In genomic region chr22:32197553-32198226, GRCh38 we compare ENCODE assay signal across 14 cellular contexts. TPM values are rescaled to one million over a fixed set of nuclear protein-coding genes. Genes with fewer than 3 reads are reported as not detected.
"Had no signal": no experiment of that assay in that cellular context is flagged by ENCODE, and none has a peak within 500 bp of the region (broad histone marks: within the 10 kb centered on the region; RNA-seq: fewer than 3 reads in every experiment).

No MANE protein-coding gene starts in this region.

RNA-seq across cellular contexts. Expression of gene RFPL2, which starts 7.2 kb away (rescaled TPM):
- total RNA-seq: activated B cell treated with CpG ODN at 0.5 μM for 24 hours; activated CD4-positive, alpha-beta T cell treated with anti-CD3 and anti-CD28 coated beads for 36 hours; activated CD4-positive, alpha-beta T cell treated with anti-CD3 and anti-CD28 coated beads, Interleukin-2, amount 10 ng/mL, durations not matched to agents 24 days and 14 days; activated CD8-positive, alpha-beta T cell treated with anti-CD3 and anti-CD28 coated beads for 36 hours; activated CD8-positive, alpha-beta T cell treated with anti-CD3 and anti-CD28 coated beads, Interleukin-2, amount 10 ng/mL, durations not matched to agents 7 days and 5 days had no signal

RNA-seq across cellular contexts. Expression of gene C22orf42, which starts 38.6 kb away (rescaled TPM):
- total RNA-seq: activated B cell treated with CpG ODN at 0.5 μM for 24 hours; activated CD4-positive, alpha-beta memory T cell treated with anti-CD3 and anti-CD28 coated beads for 36 hours; activated CD4-positive, alpha-beta memory T cell treated with anti-CD3 and anti-CD28 coated beads, Interleukin-2, amount 10 ng/mL, durations not matched to agents 7 days and 5 days; activated CD4-positive, alpha-beta T cell treated with anti-CD3 and anti-CD28 coated beads for 36 hours; activated CD4-positive, alpha-beta T cell treated with anti-CD3 and anti-CD28 coated beads, Interleukin-2, amount 10 ng/mL, durations not matched to agents 24 days and 14 days; activated CD4-positive, alpha-beta T cell treated with anti-CD3 and anti-CD28 coated beads, Interleukin-2, amount 10 ng/mL, durations not matched to agents 7 days and 5 days; activated CD8-positive, alpha-beta memory T cell treated with anti-CD3 and anti-CD28 coated beads for 36 hours; activated CD8-positive, alpha-beta memory T cell treated with anti-CD3 and anti-CD28 coated beads, Interleukin-2, amount 10 ng/mL, durations not matched to agents 7 days and 5 days; activated CD8-positive, alpha-beta T cell treated with anti-CD3 and anti-CD28 coated beads for 36 hours; activated CD8-positive, alpha-beta T cell treated with anti-CD3 and anti-CD28 coated beads, Interleukin-2, amount 10 ng/mL, durations not matched to agents 7 days and 5 days; T-cell; T-helper 1 cell treated with Interleukin-12 subunit alpha and Interleukin-12 subunit beta and Interleukin-4 antibody, amounts not matched to agents 30 ng/mL and 1 ng/mL, for 36 hours; T-helper 17 cell; T-helper 2 cell treated with Interferon-gamma antibody and Interleukin-4, amounts not matched to agents 100 ng/mL and 5 ng/mL, for 36 hours had no signal

RNA-seq across cellular contexts. Expression of gene SLC5A4, which starts 57.5 kb away (rescaled TPM):
- total RNA-seq: activated B cell treated with CpG ODN at 0.5 μM for 24 hours; activated CD4-positive, alpha-beta memory T cell treated with anti-CD3 and anti-CD28 coated beads for 36 hours; activated CD4-positive, alpha-beta memory T cell treated with anti-CD3 and anti-CD28 coated beads, Interleukin-2, amount 10 ng/mL, durations not matched to agents 7 days and 5 days; activated CD4-positive, alpha-beta T cell treated with anti-CD3 and anti-CD28 coated beads for 36 hours; activated CD4-positive, alpha-beta T cell treated with anti-CD3 and anti-CD28 coated beads, Interleukin-2, amount 10 ng/mL, durations not matched to agents 24 days and 14 days; activated CD4-positive, alpha-beta T cell treated with anti-CD3 and anti-CD28 coated beads, Interleukin-2, amount 10 ng/mL, durations not matched to agents 7 days and 5 days; activated CD8-positive, alpha-beta memory T cell treated with anti-CD3 and anti-CD28 coated beads for 36 hours; activated CD8-positive, alpha-beta memory T cell treated with anti-CD3 and anti-CD28 coated beads, Interleukin-2, amount 10 ng/mL, durations not matched to agents 7 days and 5 days; activated CD8-positive, alpha-beta T cell treated with anti-CD3 and anti-CD28 coated beads for 36 hours; activated CD8-positive, alpha-beta T cell treated with anti-CD3 and anti-CD28 coated beads, Interleukin-2, amount 10 ng/mL, durations not matched to agents 7 days and 5 days; T-cell; T-helper 1 cell treated with Interleukin-12 subunit alpha and Interleukin-12 subunit beta and Interleukin-4 antibody, amounts not matched to agents 30 ng/mL and 1 ng/mL, for 36 hours; T-helper 17 cell; T-helper 2 cell treated with Interferon-gamma antibody and Interleukin-4, amounts not matched to agents 100 ng/mL and 5 ng/mL, for 36 hours had no signal
